Comparison of ENCODE assay signal across 16 cellular contexts in the genomic region with DNA sequence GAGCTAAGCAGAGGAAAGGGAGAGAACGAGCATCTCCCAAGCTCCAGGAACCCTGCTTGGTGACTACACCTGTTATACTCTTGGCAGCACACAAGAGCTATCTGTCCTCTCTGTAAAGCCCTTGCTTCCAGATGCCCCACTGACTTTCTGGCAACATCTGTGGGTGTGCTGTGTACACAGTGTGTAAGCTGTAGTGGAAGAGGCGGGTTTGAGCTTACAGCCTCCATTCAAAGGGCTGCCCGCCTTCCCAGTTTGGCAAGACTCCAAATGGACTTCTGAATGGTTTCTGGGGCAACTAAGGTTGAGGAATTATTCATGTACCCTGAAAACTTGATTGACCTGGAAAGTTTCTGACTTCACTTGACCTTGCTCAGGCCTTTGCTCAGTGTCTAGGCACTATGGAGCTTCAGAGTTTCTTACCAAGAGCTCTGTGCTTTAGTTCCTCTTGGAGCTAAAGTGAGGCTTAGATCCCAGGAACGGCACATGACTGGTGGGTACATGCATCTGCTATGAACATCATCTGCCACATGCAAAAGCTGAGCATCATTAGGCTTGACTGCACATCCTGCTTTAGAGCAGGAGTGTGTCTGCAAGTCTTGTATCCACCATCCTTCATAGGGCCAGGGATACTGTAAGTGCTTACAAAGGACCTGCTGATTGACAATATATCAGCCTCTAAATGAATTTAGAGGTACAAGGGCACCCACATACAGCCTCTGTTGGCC.
A peak's percentile ranks its signal among the peaks of the same experiment; 100 is the strongest.
DNase-seq lines count a peak whose midpoint lies in the region; ATAC-seq and TF ChIP-seq lines count a peak whose summit lies in the region.
"Had no signal": no experiment of that assay in that cellular context is flagged by ENCODE, and none has a peak within 500 bp of the region (broad histone marks: within the 10 kb centered on the region; RNA-seq: fewer than 3 reads in every experiment).

No MANE protein-coding gene starts in this region.

- WGBS in sigmoid colon, 2 donors = 17 to 61% methylated on average over 4 of the region's 4 CpGs

- ATAC-seq in GM23338 = no peak
- ATAC-seq in activated T-helper 17 cell treated with anti-CD3 and anti-CD28 coated beads, Interleukin-2, amount 50 U/mL, for 72 hours (replicated peaks) = no peak
- no peak for ATAC-seq in CD8-positive, alpha-beta T cell
- ATAC-seq: activated CD4-positive, CD25-positive, alpha-beta regulatory T cell treated with anti-CD3 and anti-CD28 coated beads, Interleukin-2, amount 50 U/mL, for 24 hours had no signal

- H3K9me3 Mint-ChIP-seq in neural progenitor cell (no peaks in the 10 kb centered on the region), GM23338 (no peaks in the 10 kb centered on the region)
- no peaks in the 10 kb centered on the region for H3K9me3 Mint-ChIP-seq in activated T-helper 17 cell treated with anti-CD3 and anti-CD28 coated beads, Interleukin-2, amount 50 U/mL, for 72 hours
- no peaks in the 10 kb centered on the region for H3K9me3 Mint-ChIP-seq in CD8-positive, alpha-beta T cell
- H3K9me3 Mint-ChIP-seq: activated naive CD8-positive, alpha-beta T cell treated with anti-CD3 and anti-CD28 coated beads, Interleukin-2, amount 10 ng/mL, durations not matched to agents 7 days and 5 days had no signal

- H3K36me3 Mint-ChIP-seq in neural progenitor cell = no peaks in the 10 kb centered on the region
- no peaks in the 10 kb centered on the region; the same call in 2 of the 3 replicates for H3K36me3 Mint-ChIP-seq in GM23338 (ENCODE audit: low read depth)
- no peaks in the 10 kb centered on the region for H3K36me3 Mint-ChIP-seq in activated T-helper 17 cell treated with anti-CD3 and anti-CD28 coated beads, Interleukin-2, amount 50 U/mL, for 72 hours (ENCODE audit: low read depth)
- no peaks in the 10 kb centered on the region for H3K36me3 Mint-ChIP-seq in CD8-positive, alpha-beta T cell
- H3K36me3 Mint-ChIP-seq: activated naive CD8-positive, alpha-beta T cell treated with anti-CD3 and anti-CD28 coated beads, Interleukin-2, amount 10 ng/mL, durations not matched to agents 7 days and 5 days had no signal

- TF ChIP-seq POLR2A in Peyer's patch (IDR thresholded peaks at IDR 0.05) (no peak), sigmoid colon (IDR thresholded peaks at IDR 0.05) (no peak)

- H3K79me2 ChIP-seq in neural progenitor cell (ENCODE audit: low read depth) = no peaks in the 10 kb centered on the region
- H3K79me2 ChIP-seq in GM23338 (replicated peaks; ENCODE audit: insufficient read depth) = no peaks in the 10 kb centered on the region

- H3K27ac Mint-ChIP-seq in neural progenitor cell = peak overlapping the region; percentile 42
- H3K27ac Mint-ChIP-seq in GM23338 = no peak overlapping the region
- H3K27ac Mint-ChIP-seq in activated T-helper 17 cell treated with anti-CD3 and anti-CD28 coated beads, Interleukin-2, amount 50 U/mL, for 72 hours = no peak overlapping the region
- H3K27ac Mint-ChIP-seq in CD8-positive, alpha-beta T cell = no peak overlapping the region
- H3K27ac Mint-ChIP-seq: activated naive CD8-positive, alpha-beta T cell treated with anti-CD3 and anti-CD28 coated beads, Interleukin-2, amount 10 ng/mL, durations not matched to agents 7 days and 5 days had no signal

- intact Hi-C loops in CD8-positive, alpha-beta T cell (cut with DNase I, micrococcal nuclease) = no loop called here
- intact Hi-C loops in sigmoid colon (cut with DNase I) = no loop called here

- H3K4me2 ChIP-seq in neural progenitor cell (no peak overlapping the region), GM23338 (no peak overlapping the region)

- TF ChIP-seq CTCF in Peyer's patch (IDR thresholded peaks at IDR 0.05) (no peak), neural progenitor cell (IDR thresholded peaks at IDR 0.05) (no peak), GM23338 (conservative IDR thresholded peaks at IDR 0.05; ENCODE audit: low read depth in 2 of 2) (no peak), sigmoid colon (IDR thresholded peaks at IDR 0.05) (no peak)
- no peak for TF ChIP-seq CTCF in CD8-positive, alpha-beta T cell (IDR thresholded peaks at IDR 0.05)

- peak; percentile 89 for DNase-seq in DMS79 treated with DMSO at 0.1 percent for 48 hours (lab: John Stamatoyannopoulos, UW)
- DNase-seq in NCI-H2081 (lab: John Stamatoyannopoulos, UW) = peak; percentile 95 to 99
- DNase-seq in Peyer's patch = peak in 2 of 3 donors; percentile 60 to 69
- no peak for DNase-seq in neural progenitor cell (ENCODE audit: low spot score)
- no peak for DNase-seq in GM23338 (ENCODE audit: low spot score)
- no peak for DNase-seq in CD8-positive, alpha-beta T cell
- DNase-seq in sigmoid colon = no peak
- DNase-seq: activated CD8-positive, alpha-beta memory T cell treated with anti-CD3 and anti-CD28 coated beads, Interleukin-2, amount 50 U/mL, for 48 hours; activated naive CD8-positive, alpha-beta T cell treated with anti-CD3 and anti-CD28 coated beads, Interleukin-2, amount 10 ng/mL, durations not matched to agents 7 days and 5 days; kidney glomerular epithelial cell; NCI-H2171 treated with DMSO at 0.1 percent for 48 hours; psoas muscle; trophoblast cell had no signal

- H2AFZ ChIP-seq in neural progenitor cell (replicated peaks) = no peak overlapping the region
- no peak overlapping the region for H2AFZ ChIP-seq in GM23338

- CTCF ChIA-PET in CD8-positive, alpha-beta T cell (lab: Charles Lee) = interaction anchor here (1.4 kb wide), 1 partner anchor 11 kb away, joined by 3 read pairs; no protein-coding TSS in a partner anchor

- no peak overlapping the region for H3K9ac ChIP-seq in neural progenitor cell

- H4K20me1 ChIP-seq in neural progenitor cell (ENCODE audit: low read depth) = no peaks in the 10 kb centered on the region
- H4K20me1 ChIP-seq in GM23338 (replicated peaks; ENCODE audit: insufficient read depth) = no peaks in the 10 kb centered on the region

- H3K4me3 ChIP-seq in Peyer's patch = no peak overlapping the region
- no peak overlapping the region for H3K4me3 ChIP-seq in neural progenitor cell
- no peak overlapping the region for H3K4me3 ChIP-seq in GM23338
- no peak overlapping the region for H3K4me3 ChIP-seq in CD8-positive, alpha-beta T cell (ENCODE audit: low read depth, low read length)
- no peak overlapping the region for H3K4me3 ChIP-seq in sigmoid colon
- H3K4me3 ChIP-seq: cardiac muscle cell, psoas muscle had no signal

- H3K27ac ChIP-seq in Peyer's patch (no peak overlapping the region), neural progenitor cell (no peak overlapping the region), GM23338 (ENCODE audit: low read depth) (no peak overlapping the region), sigmoid colon (no peak overlapping the region)
- no peak overlapping the region for H3K27ac ChIP-seq in CD8-positive, alpha-beta T cell (ENCODE audit: low read depth, low read length)
- H3K27ac ChIP-seq: cardiac muscle cell, psoas muscle had no signal

- TF ChIP-seq EP300 in sigmoid colon (IDR thresholded peaks at IDR 0.05) = no peak

- 0 out of 2 replicates have a peak, but pooled peaks cover 2% of the 10 kb centered on the region for H3K9me2 ChIP-seq in GM23338 (ENCODE audit: insufficient read depth)

- H3K4me3 Mint-ChIP-seq in neural progenitor cell = no peak overlapping the region
- H3K4me3 Mint-ChIP-seq in GM23338 = no peak overlapping the region
- no peak overlapping the region for H3K4me3 Mint-ChIP-seq in activated T-helper 17 cell treated with anti-CD3 and anti-CD28 coated beads, Interleukin-2, amount 50 U/mL, for 72 hours
- no peak overlapping the region for H3K4me3 Mint-ChIP-seq in CD8-positive, alpha-beta T cell
- H3K4me3 Mint-ChIP-seq: activated naive CD8-positive, alpha-beta T cell treated with anti-CD3 and anti-CD28 coated beads, Interleukin-2, amount 10 ng/mL, durations not matched to agents 7 days and 5 days had no signal

- H3F3A ChIP-seq in neural progenitor cell (ENCODE audit: low read depth) (no peaks in the 10 kb centered on the region), GM23338 (replicated peaks; ENCODE audit: low read depth) (no peaks in the 10 kb centered on the region)

- H3K4me1 ChIP-seq in Peyer's patch (no peaks in the 10 kb centered on the region), neural progenitor cell (no peaks in the 10 kb centered on the region), GM23338 (ENCODE audit: insufficient read depth) (no peaks in the 10 kb centered on the region), sigmoid colon (no peaks in the 10 kb centered on the region)
- no peaks in the 10 kb centered on the region for H3K4me1 ChIP-seq in CD8-positive, alpha-beta T cell (ENCODE audit: insufficient read depth, low read length)

- H3K27me3 Mint-ChIP-seq in neural progenitor cell (ENCODE audit: insufficient read depth, low read depth) (peaks cover 18% of the 10 kb centered on the region), GM23338 (ENCODE audit: insufficient read depth, low read depth, poor library complexity) (peaks cover 7% of the 10 kb centered on the region)
- peaks cover 16% of the 10 kb centered on the region for H3K27me3 Mint-ChIP-seq in activated T-helper 17 cell treated with anti-CD3 and anti-CD28 coated beads, Interleukin-2, amount 50 U/mL, for 72 hours
- H3K27me3 Mint-ChIP-seq in CD8-positive, alpha-beta T cell (ENCODE audit: low read depth) = peaks cover 5% of the 10 kb centered on the region

- peaks cover 10% of the 10 kb centered on the region for H3K4me1 Mint-ChIP-seq in neural progenitor cell
- peaks cover 4% of the 10 kb centered on the region; the same call in 1 of the 3 replicates for H3K4me1 Mint-ChIP-seq in GM23338
- no peaks in the 10 kb centered on the region for H3K4me1 Mint-ChIP-seq in activated T-helper 17 cell treated with anti-CD3 and anti-CD28 coated beads, Interleukin-2, amount 50 U/mL, for 72 hours
- no peaks in the 10 kb centered on the region for H3K4me1 Mint-ChIP-seq in CD8-positive, alpha-beta T cell (ENCODE audit: low read depth)

- H3K27me3 ChIP-seq in Peyer's patch (no peaks in the 10 kb centered on the region), neural progenitor cell (no peaks in the 10 kb centered on the region), GM23338 (ENCODE audit: insufficient read depth) (no peaks in the 10 kb centered on the region), sigmoid colon (peaks cover 0 to 8% (median 0%) of the 10 kb centered on the region in 3 donors)
- H3K27me3 ChIP-seq in CD8-positive, alpha-beta T cell (ENCODE audit: insufficient read depth, low read length) = no peaks in the 10 kb centered on the region

- POLR2A ChIA-PET in CD8-positive, alpha-beta T cell (lab: Charles Lee) = no interaction called here

- H3K9me3 ChIP-seq in Peyer's patch (no peaks in the 10 kb centered on the region), neural progenitor cell (ENCODE audit: low read depth) (no peaks in the 10 kb centered on the region), sigmoid colon (no peaks in the 10 kb centered on the region)
- H3K9me3 ChIP-seq in CD8-positive, alpha-beta T cell (ENCODE audit: low read length) = no peaks in the 10 kb centered on the region
- H3K9me3 ChIP-seq: psoas muscle had no signal

- H3K36me3 ChIP-seq in Peyer's patch = no peaks in the 10 kb centered on the region
- H3K36me3 ChIP-seq in neural progenitor cell = no peaks in the 10 kb centered on the region
- no peaks in the 10 kb centered on the region for H3K36me3 ChIP-seq in GM23338 (ENCODE audit: insufficient read depth)
- no peaks in the 10 kb centered on the region for H3K36me3 ChIP-seq in CD8-positive, alpha-beta T cell (ENCODE audit: insufficient read depth, low read length)
- no peaks in the 10 kb centered on the region for H3K36me3 ChIP-seq in sigmoid colon
- H3K36me3 ChIP-seq: cardiac muscle cell had no signal

Comparison
In these comparisons a context has a peak if more than half of its experiments do, and no peak if none do; other contexts are left out.
1. DNase-seq: peak in DMS79 treated with DMSO at 0.1 percent for 48 hours (single experiment), NCI-H2081 (2 of 2) and Peyer's patch (2 of 3); none in neural progenitor cell (single experiment), GM23338 (single experiment), CD8-positive, alpha-beta T cell (0 of 7) and sigmoid colon (single experiment).